In the genomic region with DNA sequence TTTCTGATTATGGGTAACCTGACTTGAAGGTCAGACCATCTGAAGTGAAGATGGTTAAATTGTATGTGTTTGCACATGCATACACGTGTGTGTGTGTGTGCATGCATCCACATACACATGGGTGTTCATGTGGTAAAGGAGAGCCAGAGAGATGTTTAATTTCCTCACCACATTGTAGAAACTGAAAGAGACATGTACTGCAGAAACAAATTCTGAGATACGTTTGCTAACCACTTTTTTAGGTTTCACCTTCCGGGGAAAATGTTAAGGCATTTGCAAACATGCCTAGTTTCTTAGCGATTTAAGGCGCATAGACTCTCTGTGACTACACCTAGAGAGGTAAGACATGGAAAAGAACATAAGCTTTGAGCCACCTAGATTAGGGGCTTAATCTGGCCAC, we compare ENCODE assay signal across 10 cellular contexts.
DNase-seq lines count a peak whose midpoint lies in the region; ATAC-seq and TF ChIP-seq lines count a peak whose summit lies in the region.
"Had no signal": no experiment of that assay in that cellular context is flagged by ENCODE, and none has a peak within 500 bp of the region (broad histone marks: within the 10 kb centered on the region; RNA-seq: fewer than 3 reads in every experiment).

No MANE protein-coding gene starts in this region.

- DNase-seq in activated CD4-positive, alpha-beta T cell treated with anti-CD3 and anti-CD28 coated beads for 48 hours = peak; percentile 12
- no peak for DNase-seq in activated CD4-positive, alpha-beta T cell treated with anti-CD3 and anti-CD28 coated beads, Interleukin-2, amount 50 U/mL, for 1 hour
- DNase-seq in MM.1S (peak; percentile 25), osteoblast (ENCODE audit: insufficient read length, low spot score, missing footprints) (no peak), DMS79 (lab: John Stamatoyannopoulos, UW) (no peak), NCI-H1436 (lab: John Stamatoyannopoulos, UW) (no peak)
- DNase-seq: activated CD8-positive, alpha-beta memory T cell treated with anti-CD3 and anti-CD28 coated beads, Interleukin-2, amount 50 U/mL, for 4 hours; NCI-H1417 treated with DMSO at 0.1 percent for 48 hours had no signal

- H3K9ac ChIP-seq in MM.1S (ENCODE audit: low read length) = no peak overlapping the region

- no peaks in the 10 kb centered on the region for H3K4me1 ChIP-seq in MM.1S (ENCODE audit: low read length)
- H3K4me1 ChIP-seq in osteoblast (ENCODE audit: insufficient read depth, low read length) = peaks cover 28% of the 10 kb centered on the region
- H3K4me1 ChIP-seq in gastroesophageal sphincter = peaks cover 0 to 22% (median 3%) of the 10 kb centered on the region in 3 donors

- no peaks in the 10 kb centered on the region for H3F3A ChIP-seq in MM.1S (ENCODE audit: insufficient read depth, low read length)

- ATAC-seq in GM21737 (IDR thresholded peaks at IDR 0.05; ENCODE audit: unreplicated experiment) = peak; percentile 74
- ATAC-seq in gastroesophageal sphincter = no peak

- H3K79me2 ChIP-seq in MM.1S (ENCODE audit: low read length) (no peaks in the 10 kb centered on the region), osteoblast (ENCODE audit: insufficient read depth, low read length) (no peaks in the 10 kb centered on the region)

- H3K27me3 ChIP-seq in MM.1S (replicated peaks; ENCODE audit: insufficient read depth, low read length) = no peaks in the 10 kb centered on the region
- no peaks in the 10 kb centered on the region for H3K27me3 ChIP-seq in osteoblast (ENCODE audit: insufficient read depth, low read length)
- H3K27me3 ChIP-seq in gastroesophageal sphincter = no peaks in the 10 kb centered on the region

- no peak overlapping the region for H3K4me2 ChIP-seq in MM.1S (ENCODE audit: low read depth, low read length)
- no peak overlapping the region for H3K4me2 ChIP-seq in osteoblast (ENCODE audit: insufficient read depth, low read length)

- WGBS in gastroesophageal sphincter (ENCODE audit: low coverage in 1 of 2), 2 donors = 88 to 93% methylated on average over 5 of the region's 5 CpGs

- no peak for TF ChIP-seq POLR2A in gastroesophageal sphincter (IDR thresholded peaks at IDR 0.05)

- no peak overlapping the region for H2AFZ ChIP-seq in MM.1S (ENCODE audit: low read length)
- H2AFZ ChIP-seq in osteoblast (ENCODE audit: low read length) = no peak overlapping the region

- TF ChIP-seq CTCF in MM.1S (IDR thresholded peaks at IDR 0.05; ENCODE audit: low read length) (no peak), osteoblast (IDR thresholded peaks at IDR 0.05; ENCODE audit: extremely low read depth, low read depth, low read length) (no peak), gastroesophageal sphincter (IDR thresholded peaks at IDR 0.05) (no peak)

- H3K36me3 ChIP-seq in MM.1S (replicated peaks; ENCODE audit: insufficient read depth, low read length) (no peaks in the 10 kb centered on the region), osteoblast (ENCODE audit: insufficient read depth, low read length) (no peaks in the 10 kb centered on the region), gastroesophageal sphincter (no peaks in the 10 kb centered on the region)

- no peaks in the 10 kb centered on the region for H3K9me2 ChIP-seq in MM.1S (replicated peaks; ENCODE audit: insufficient read depth, low read length)

- TF ChIP-seq EP300 in gastroesophageal sphincter (IDR thresholded peaks at IDR 0.05) = no peak

- H3K27ac ChIP-seq in MM.1S (ENCODE audit: low read length) (no peak overlapping the region), osteoblast (ENCODE audit: low read depth, low read length) (peak overlapping the region; percentile 23), gastroesophageal sphincter (no peak overlapping the region)

- no peaks in the 10 kb centered on the region for H3K9me3 ChIP-seq in MM.1S (replicated peaks; ENCODE audit: insufficient read depth, low read length)
- no peaks in the 10 kb centered on the region for H3K9me3 ChIP-seq in osteoblast (ENCODE audit: low read depth, low read length)
- no peaks in the 10 kb centered on the region for H3K9me3 ChIP-seq in gastroesophageal sphincter

- H4K20me1 ChIP-seq in MM.1S (ENCODE audit: insufficient read depth, low read length) = no peaks in the 10 kb centered on the region
- H4K20me1 ChIP-seq in osteoblast (ENCODE audit: insufficient read depth, low read length) = no peaks in the 10 kb centered on the region

- H3K4me3 ChIP-seq in MM.1S (ENCODE audit: low read length) (no peak overlapping the region), osteoblast (ENCODE audit: insufficient read depth, low read length) (no peak overlapping the region), gastroesophageal sphincter (no peak overlapping the region)

Comparison
In these comparisons a context has a peak if more than half of its experiments do, and no peak if none do; other contexts are left out.
1. DNase-seq: peak in activated CD4-positive, alpha-beta T cell treated with anti-CD3 and anti-CD28 coated beads for 48 hours (single experiment) and MM.1S (single experiment); none in activated CD4-positive, alpha-beta T cell treated with anti-CD3 and anti-CD28 coated beads, Interleukin-2, amount 50 U/mL, for 1 hour (single experiment), osteoblast (single experiment), DMS79 (single experiment) and NCI-H1436 (single experiment).